Comparison of ENCODE assay signal across 1 cellular context in the genomic region with DNA sequence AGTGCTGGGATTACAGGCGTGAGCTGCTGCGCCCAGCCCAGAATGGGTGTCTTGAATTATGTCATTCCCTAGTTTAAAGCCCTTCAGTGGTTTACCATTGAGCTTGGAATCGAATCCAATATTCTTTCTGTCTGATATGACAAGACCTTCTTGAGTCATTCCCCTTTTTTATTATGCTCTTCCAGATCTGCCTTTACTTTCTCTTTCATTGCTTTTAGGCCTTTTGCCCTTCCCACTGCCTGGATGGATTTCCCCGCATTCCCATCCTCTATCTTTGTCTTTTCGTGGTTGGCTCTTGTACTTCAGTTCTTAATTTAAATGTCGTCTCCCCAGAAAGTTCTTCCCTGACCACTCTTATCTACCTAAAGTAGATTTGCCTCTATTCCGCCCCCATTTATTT.
TF ChIP-seq lines count a peak whose summit lies in the region.

No MANE protein-coding gene starts in this region.

TF ChIP-seq in GM23338, 12 proteins besides CTCF, POLR2A, EP300 and RAD21 (continued from another document):
- TF ChIP-seq ZNF462 (CRISPR knock-in tag; IDR thresholded peaks at IDR 0.05) (no peak), POLR2AphosphoS5 (IDR thresholded peaks at IDR 0.05; ENCODE audit: low read depth) (no peak), ZNF114 (CRISPR knock-in tag; IDR thresholded peaks at IDR 0.05) (no peak), EZH2phosphoT487 (IDR thresholded peaks at IDR 0.05; ENCODE audit: unreplicated experiment) (no peak), STAT1 (IDR thresholded peaks at IDR 0.05; ENCODE audit: unreplicated experiment) (no peak), JUNB (IDR thresholded peaks at IDR 0.05; ENCODE audit: unreplicated experiment) (no peak), EZH2 (IDR thresholded peaks at IDR 0.05; ENCODE audit: low read depth, unreplicated experiment) (no peak), NANOG (IDR thresholded peaks at IDR 0.05; ENCODE audit: borderline replicate concordance) (no peak), CREB1 (CRISPR knock-in tag; IDR thresholded peaks at IDR 0.05; ENCODE audit: low read depth) (no peak)
- TF ChIP-seq, protein P1, sequence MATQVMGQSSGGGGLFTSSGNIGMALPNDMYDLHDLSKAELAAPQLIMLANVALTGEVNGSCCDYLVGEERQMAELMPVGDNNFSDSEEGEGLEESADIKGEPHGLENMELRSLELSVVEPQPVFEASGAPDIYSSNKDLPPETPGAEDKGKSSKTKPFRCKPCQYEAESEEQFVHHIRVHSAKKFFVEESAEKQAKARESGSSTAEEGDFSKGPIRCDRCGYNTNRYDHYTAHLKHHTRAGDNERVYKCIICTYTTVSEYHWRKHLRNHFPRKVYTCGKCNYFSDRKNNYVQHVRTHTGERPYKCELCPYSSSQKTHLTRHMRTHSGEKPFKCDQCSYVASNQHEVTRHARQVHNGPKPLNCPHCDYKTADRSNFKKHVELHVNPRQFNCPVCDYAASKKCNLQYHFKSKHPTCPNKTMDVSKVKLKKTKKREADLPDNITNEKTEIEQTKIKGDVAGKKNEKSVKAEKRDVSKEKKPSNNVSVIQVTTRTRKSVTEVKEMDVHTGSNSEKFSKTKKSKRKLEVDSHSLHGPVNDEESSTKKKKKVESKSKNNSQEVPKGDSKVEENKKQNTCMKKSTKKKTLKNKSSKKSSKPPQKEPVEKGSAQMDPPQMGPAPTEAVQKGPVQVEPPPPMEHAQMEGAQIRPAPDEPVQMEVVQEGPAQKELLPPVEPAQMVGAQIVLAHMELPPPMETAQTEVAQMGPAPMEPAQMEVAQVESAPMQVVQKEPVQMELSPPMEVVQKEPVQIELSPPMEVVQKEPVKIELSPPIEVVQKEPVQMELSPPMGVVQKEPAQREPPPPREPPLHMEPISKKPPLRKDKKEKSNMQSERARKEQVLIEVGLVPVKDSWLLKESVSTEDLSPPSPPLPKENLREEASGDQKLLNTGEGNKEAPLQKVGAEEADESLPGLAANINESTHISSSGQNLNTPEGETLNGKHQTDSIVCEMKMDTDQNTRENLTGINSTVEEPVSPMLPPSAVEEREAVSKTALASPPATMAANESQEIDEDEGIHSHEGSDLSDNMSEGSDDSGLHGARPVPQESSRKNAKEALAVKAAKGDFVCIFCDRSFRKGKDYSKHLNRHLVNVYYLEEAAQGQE (IDR thresholded peaks at IDR 0.05; ENCODE audit: unreplicated experiment), result no peak
- TF ChIP-seq, protein P2, sequence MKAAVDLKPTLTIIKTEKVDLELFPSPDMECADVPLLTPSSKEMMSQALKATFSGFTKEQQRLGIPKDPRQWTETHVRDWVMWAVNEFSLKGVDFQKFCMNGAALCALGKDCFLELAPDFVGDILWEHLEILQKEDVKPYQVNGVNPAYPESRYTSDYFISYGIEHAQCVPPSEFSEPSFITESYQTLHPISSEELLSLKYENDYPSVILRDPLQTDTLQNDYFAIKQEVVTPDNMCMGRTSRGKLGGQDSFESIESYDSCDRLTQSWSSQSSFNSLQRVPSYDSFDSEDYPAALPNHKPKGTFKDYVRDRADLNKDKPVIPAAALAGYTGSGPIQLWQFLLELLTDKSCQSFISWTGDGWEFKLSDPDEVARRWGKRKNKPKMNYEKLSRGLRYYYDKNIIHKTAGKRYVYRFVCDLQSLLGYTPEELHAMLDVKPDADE (IDR thresholded peaks at IDR 0.05), result no peak
TF ChIP-seq in GM23338: peak in this region for 0.
